15 cellular contexts compared by ENCODE assay signal in genomic region chr14:74888164-74889158, GRCh38. TPM values are rescaled to one million over a fixed set of nuclear protein-coding genes. Genes with fewer than 3 reads are reported as not detected.
DNase-seq lines count a peak whose midpoint lies in the region; ATAC-seq, FAIRE-seq and TF ChIP-seq lines count a peak whose summit lies in the region.
"Had no signal": no experiment of that assay in that cellular context is flagged by ENCODE, and none has a peak within 500 bp of the region (broad histone marks: within the 10 kb centered on the region; RNA-seq: fewer than 3 reads in every experiment).

No MANE protein-coding gene starts in this region.

- intact Hi-C loops in PC-9 (cut with micrococcal nuclease; ENCODE audit: unreplicated experiment): loop anchor here (5.0 to 10.0 kb wide), 4 partner anchors 276 to 676 kb away; partner anchors contain the start of gene LTBP2
- intact Hi-C loops in body of pancreas (cut with DNase I): no loop called here

- FAIRE-seq in D721Med (lab: Jason Lieb, UNC): no peak
- FAIRE-seq in frontal cortex (lab: Jason Lieb, UNC): no peak

- H3K27ac ChIP-seq in GM23338 (ENCODE audit: low read depth): peak overlapping the region; percentile 45
- peak overlapping the region; percentile 55 for H3K27ac ChIP-seq in PC-9
- peak overlapping the region in 3 of 4 donors; percentile 29 to 64 (median 53) for H3K27ac ChIP-seq in body of pancreas

- peaks cover 46% of the 10 kb centered on the region for H3K4me1 ChIP-seq in GM23338 (ENCODE audit: insufficient read depth)
- peaks cover 63% of the 10 kb centered on the region for H3K4me1 ChIP-seq in PC-9 (replicated peaks; ENCODE audit: insufficient read depth)
- peaks cover 44% of the 10 kb centered on the region for H3K4me1 ChIP-seq in body of pancreas

- POLR2A ChIA-PET in PC-9 (lab: Charles Lee; ENCODE audit: unreplicated experiment): interaction anchor here (0.5 to 0.6 kb wide), 5 partner anchors 10 to 322 kb away, joined by 3 to 4 read pairs (median 4); no protein-coding TSS in a partner anchor
- POLR2A ChIA-PET in naive thymus-derived CD8-positive, alpha-beta T cell (lab: Charles Lee): interaction anchor here (1.3 kb wide), 1 partner anchor 28 kb away, joined by 8 read pairs; no protein-coding TSS in a partner anchor

- CTCF ChIA-PET in PC-9 (lab: Charles Lee): interaction anchor here (0.6 to 2.6 kb wide), 3 partner anchors 9 to 18 kb away, joined by 3 to 12 read pairs (median 5); no protein-coding TSS in a partner anchor

- 0 out of 3 replicates have a peak overlapping the region, but pooled peaks have one; percentile 21 for H3K4me3 Mint-ChIP-seq in GM23338
- H3K4me3 Mint-ChIP-seq in naive thymus-derived CD8-positive, alpha-beta T cell: peak overlapping the region in 6 of 10 donors; percentile 10 to 41 (median 28)
- H3K4me3 Mint-ChIP-seq: stimulated activated naive CD8-positive, alpha-beta T cell treated with anti-CD3 and anti-CD28 coated beads, Interleukin-15, Interleukin-2, amounts not matched to agents 100 ng/mL and 50 ng/mL, for 24 hours had no signal

- H2AFZ ChIP-seq in GM23338: no peak overlapping the region
- no peak overlapping the region for H2AFZ ChIP-seq in PC-9

- 56 to 60% methylated on average over 12 of the region's 12 CpGs for WGBS in body of pancreas, 2 donors

- H3K27ac Mint-ChIP-seq in GM23338: peak overlapping the region; percentile 86
- peak overlapping the region in 9 of 10 donors; percentile 43 to 90 (median 61) for H3K27ac Mint-ChIP-seq in naive thymus-derived CD8-positive, alpha-beta T cell
- H3K27ac Mint-ChIP-seq: stimulated activated naive CD8-positive, alpha-beta T cell treated with anti-CD3 and anti-CD28 coated beads, Interleukin-15, Interleukin-2, amounts not matched to agents 100 ng/mL and 50 ng/mL, for 24 hours had no signal

- H3F3A ChIP-seq in GM23338 (replicated peaks; ENCODE audit: low read depth) (no peaks in the 10 kb centered on the region), PC-9 (ENCODE audit: insufficient read depth, low read depth) (peaks cover 73% of the 10 kb centered on the region)

- DNase-seq in GM23338 (ENCODE audit: low spot score) (no peak), PC-9 (peak; percentile 68 to 99), body of pancreas (peak in 1 of 4 donors; percentile 35), D721Med (ENCODE audit: insufficient read length, low spot score) (no peak), NCI-H1694 (lab: John Stamatoyannopoulos, UW) (no peak), epidermal melanocyte (ENCODE audit: insufficient read length, low spot score) (no peak), frontal cortex (ENCODE audit: low spot score in 2 of 2) (no peak)
- DNase-seq in naive thymus-derived CD8-positive, alpha-beta T cell: no peak
- DNase-seq: activated CD4-positive, alpha-beta T cell treated with anti-CD3 and anti-CD28 coated beads for 48 hours; DND-41; NCI-H146; stimulated activated CD4-positive, alpha-beta T cell treated with anti-CD3 and anti-CD28 coated beads, Interleukin-12 subunit alpha, Interleukin-12 subunit beta, amount 100 ng/mL, for 4 hours had no signal

- no peaks in the 10 kb centered on the region for H3K9me3 Mint-ChIP-seq in GM23338
- H3K9me3 Mint-ChIP-seq in naive thymus-derived CD8-positive, alpha-beta T cell: no peaks in the 10 kb centered on the region
- H3K9me3 Mint-ChIP-seq: stimulated activated naive CD8-positive, alpha-beta T cell treated with anti-CD3 and anti-CD28 coated beads, Interleukin-15, Interleukin-2, amounts not matched to agents 100 ng/mL and 50 ng/mL, for 24 hours had no signal

- H3K36me3 Mint-ChIP-seq in GM23338 (ENCODE audit: low read depth): peaks cover 54% of the 10 kb centered on the region
- H3K36me3 Mint-ChIP-seq in naive thymus-derived CD8-positive, alpha-beta T cell: peaks cover 0 to 78% (median 6%) of the 10 kb centered on the region in 3 donors

- H3K27me3 Mint-ChIP-seq in GM23338 (ENCODE audit: insufficient read depth, low read depth, poor library complexity): peaks cover 4% of the 10 kb centered on the region
- no peaks in the 10 kb centered on the region for H3K27me3 Mint-ChIP-seq in naive thymus-derived CD8-positive, alpha-beta T cell
- H3K27me3 Mint-ChIP-seq: stimulated activated naive CD8-positive, alpha-beta T cell treated with anti-CD3 and anti-CD28 coated beads, Interleukin-15, Interleukin-2, amounts not matched to agents 100 ng/mL and 50 ng/mL, for 24 hours had no signal

- H3K4me3 ChIP-seq in GM23338 (no peak overlapping the region), PC-9 (peak overlapping the region; percentile 27; the same call in 1 of the 2 replicates), body of pancreas (no peak overlapping the region)

- no peak for TF ChIP-seq CTCF in GM23338 (conservative IDR thresholded peaks at IDR 0.05; ENCODE audit: low read depth in 2 of 2)
- no peak for TF ChIP-seq CTCF in PC-9 (conservative IDR thresholded peaks at IDR 0.05)
- TF ChIP-seq CTCF in body of pancreas (IDR thresholded peaks at IDR 0.05): no peak
- no peak for TF ChIP-seq CTCF in D721Med (IDR thresholded peaks at IDR 0.05; ENCODE audit: insufficient read depth, missing control alignments)

- peaks cover 28% of the 10 kb centered on the region for H3K36me3 ChIP-seq in GM23338 (ENCODE audit: insufficient read depth)
- H3K36me3 ChIP-seq in PC-9 (ENCODE audit: low read depth): peaks cover 68% of the 10 kb centered on the region
- H3K36me3 ChIP-seq in body of pancreas (replicated peaks in 1 of 2; ENCODE audit: insufficient read depth in 1 of 2, low read depth in 2 of 2): peaks cover 6 to 18% of the 10 kb centered on the region in 2 donors

- no TSS peak for BruUV-seq in PC-9 (replicated peaks; lab: Mats Ljungman, UMichigan)

- H3K79me2 ChIP-seq in GM23338 (replicated peaks; ENCODE audit: insufficient read depth): peaks cover 54% of the 10 kb centered on the region
- peaks cover 81% of the 10 kb centered on the region for H3K79me2 ChIP-seq in PC-9 (ENCODE audit: low read depth)

- H3K9me3 ChIP-seq in PC-9 (ENCODE audit: insufficient read depth, low read depth) (no peaks in the 10 kb centered on the region), body of pancreas (no peaks in the 10 kb centered on the region)

- H3K4me2 ChIP-seq in GM23338: 0 out of 2 replicates have a peak overlapping the region, but pooled peaks have one; percentile 2
- H3K4me2 ChIP-seq in PC-9: peak overlapping the region; percentile 72

- H4K20me1 ChIP-seq in GM23338 (replicated peaks; ENCODE audit: insufficient read depth) (peaks cover 44% of the 10 kb centered on the region), PC-9 (ENCODE audit: insufficient read depth) (peaks cover 81% of the 10 kb centered on the region)

- H3K9me2 ChIP-seq in GM23338 (ENCODE audit: insufficient read depth): no peaks in the 10 kb centered on the region
- H3K9me2 ChIP-seq in PC-9 (ENCODE audit: insufficient read depth): no peaks in the 10 kb centered on the region

- ATAC-seq in GM23338 (no peak), body of pancreas (peak; percentile 91)
- ATAC-seq in naive thymus-derived CD8-positive, alpha-beta T cell: peak in 1 of 2 donors; percentile 64

- H3K27me3 ChIP-seq in GM23338 (ENCODE audit: insufficient read depth): no peaks in the 10 kb centered on the region
- H3K27me3 ChIP-seq in PC-9 (ENCODE audit: insufficient read depth, low read depth): no peaks in the 10 kb centered on the region
- H3K27me3 ChIP-seq in body of pancreas: no peaks in the 10 kb centered on the region

- no peak for TF ChIP-seq POLR2A in body of pancreas (IDR thresholded peaks at IDR 0.05)

- H3K4me1 Mint-ChIP-seq in GM23338: peaks cover 50% of the 10 kb centered on the region
- H3K4me1 Mint-ChIP-seq in naive thymus-derived CD8-positive, alpha-beta T cell: peaks cover 33 to 64% (median 47%) of the 10 kb centered on the region in 4 donors

TF ChIP-seq in GM23338, 12 proteins besides CTCF, POLR2A, EP300 and RAD21 (continues in another document):
- TF ChIP-seq ZNF114 (CRISPR knock-in tag; IDR thresholded peaks at IDR 0.05): no peak
- no peak for TF ChIP-seq EZH2 (IDR thresholded peaks at IDR 0.05; ENCODE audit: low read depth, unreplicated experiment)
- TF ChIP-seq NANOG (IDR thresholded peaks at IDR 0.05; ENCODE audit: borderline replicate concordance): no peak
- TF ChIP-seq, protein P1, sequence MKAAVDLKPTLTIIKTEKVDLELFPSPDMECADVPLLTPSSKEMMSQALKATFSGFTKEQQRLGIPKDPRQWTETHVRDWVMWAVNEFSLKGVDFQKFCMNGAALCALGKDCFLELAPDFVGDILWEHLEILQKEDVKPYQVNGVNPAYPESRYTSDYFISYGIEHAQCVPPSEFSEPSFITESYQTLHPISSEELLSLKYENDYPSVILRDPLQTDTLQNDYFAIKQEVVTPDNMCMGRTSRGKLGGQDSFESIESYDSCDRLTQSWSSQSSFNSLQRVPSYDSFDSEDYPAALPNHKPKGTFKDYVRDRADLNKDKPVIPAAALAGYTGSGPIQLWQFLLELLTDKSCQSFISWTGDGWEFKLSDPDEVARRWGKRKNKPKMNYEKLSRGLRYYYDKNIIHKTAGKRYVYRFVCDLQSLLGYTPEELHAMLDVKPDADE (IDR thresholded peaks at IDR 0.05): no peak
- no peak for TF ChIP-seq POLR2AphosphoS5 (IDR thresholded peaks at IDR 0.05; ENCODE audit: low read depth)

RNA-seq across cellular contexts. Expression of gene DLST, which starts 6.7 kb away (rescaled TPM):
- total RNA-seq in GM23338 (2014; rRNA removed; shearing (Covaris generic)): 102 and 106 TPM in 2 replicates
- 11.2 TPM in 2 replicates for polyA plus RNA-seq in GM23338 (2016; fragmentation: Nextera tagmentation; extraction: Ambion mirVana)
- total RNA-seq in PC-9 (2021) (309 and 320 TPM in 2 replicates), body of pancreas (10 to 100 TPM; 33.7 to 36.3 TPM), frontal cortex (28.5 TPM)
- 100 to 1,000 TPM; 118 to 120 TPM for total RNA-seq in naive thymus-derived CD8-positive, alpha-beta T cell
- 1 to 10 TPM; 8.8 to 9.3 (median 8.9) TPM for polyA plus RNA-seq in naive thymus-derived CD8-positive, alpha-beta T cell

RNA-seq across cellular contexts. Expression of gene PROX2, which starts 12.5 kb away (rescaled TPM):
- total RNA-seq in GM23338 (2014; rRNA removed; shearing (Covaris generic)): 0.31 TPM in 1 of 2 replicates, not detected in the other
- 0.06 and 0.09 TPM in 2 replicates for polyA plus RNA-seq in GM23338 (2016; fragmentation: Nextera tagmentation; extraction: Ambion mirVana)
- total RNA-seq in PC-9 (2021) (not detected in 2 replicates), body of pancreas (under 1 TPM in 1 of 2 donors, not detected in 1; 0.52 TPM), frontal cortex (not detected)
- under 1 TPM; 0.52 to 0.75 TPM for total RNA-seq in naive thymus-derived CD8-positive, alpha-beta T cell
- under 1 TPM; 0.12 to 0.50 (median 0.22) TPM for polyA plus RNA-seq in naive thymus-derived CD8-positive, alpha-beta T cell
- total RNA-seq: glomerular endothelial cell, H4 had no signal

RNA-seq across cellular contexts. Expression of gene RPS6KL1, which starts 34.6 kb away (rescaled TPM):
- 6.5 and 11.6 TPM in 2 replicates for total RNA-seq in GM23338 (2014; rRNA removed; shearing (Covaris generic))
- polyA plus RNA-seq in GM23338 (2016; fragmentation: Nextera tagmentation; extraction: Ambion mirVana): 4.6 and 5.6 TPM in 2 replicates
- total RNA-seq in PC-9 (2021) (3.4 and 4.2 TPM in 2 replicates), body of pancreas (10 to 100 TPM in 1 of 2 donors, 1 to 10 TPM in 1; 8.0 to 16.2 TPM), frontal cortex (23.6 TPM)
- 1 to 10 TPM; 3.8 to 6.4 TPM for total RNA-seq in naive thymus-derived CD8-positive, alpha-beta T cell
- 1 to 10 TPM in 2 of 3 donors, under 1 TPM in 1; 0.50 to 3.6 (median 1.7) TPM for polyA plus RNA-seq in naive thymus-derived CD8-positive, alpha-beta T cell
- total RNA-seq: H4 had no signal

Comparison
In these comparisons a context has a peak if more than half of its experiments do, and no peak if none do; other contexts are left out.
1. DNase-seq: peak in PC-9 (2 of 2); none in GM23338 (single experiment), naive thymus-derived CD8-positive, alpha-beta T cell (0 of 10), D721Med (single experiment), NCI-H1694 (single experiment), epidermal melanocyte (single experiment) and frontal cortex (0 of 2).
2. Peak in every context shown above with its lines, with median percentiles within 50 percentile points of each other: H3K27ac ChIP-seq.